ENCODE assay signal across 16 cellular contexts in genomic region chr1:117290855-117291254, GRCh38.
"Had no signal": no experiment of that assay in that cellular context is flagged by ENCODE, and none has a peak within 500 bp of the region (broad histone marks: within the 10 kb centered on the region; RNA-seq: fewer than 3 reads in every experiment).

No MANE protein-coding gene starts in this region.

- H3K36me3 Mint-ChIP-seq: activated naive CD4-positive, alpha-beta T cell treated with anti-CD3 and anti-CD28 coated beads, Interleukin-2, amount 50 U/mL, for 24 hours; natural killer cell had no signal

- H3K4me2 ChIP-seq: smooth muscle cell had no signal

- H3K4me1 Mint-ChIP-seq: activated B cell treated with CpG ODN at 0.5 μM for 24 hours; activated naive CD4-positive, alpha-beta T cell treated with anti-CD3 and anti-CD28 coated beads, Interleukin-2, amount 50 U/mL, for 24 hours; natural killer cell had no signal

- H3K27ac Mint-ChIP-seq: activated B cell treated with CpG ODN at 0.5 μM for 24 hours; activated naive CD4-positive, alpha-beta T cell treated with anti-CD3 and anti-CD28 coated beads, Interleukin-2, amount 50 U/mL, for 24 hours; natural killer cell had no signal

- ATAC-seq: left colon, mucosa of descending colon, natural killer cell had no signal

- H3K27ac ChIP-seq: brain microvascular endothelial cell, right atrium auricular region, thyroid gland, vagina had no signal

- H3K27me3 ChIP-seq: brain microvascular endothelial cell, right atrium auricular region, thyroid gland, vagina had no signal

- H3K4me3 ChIP-seq: mucosa of descending colon, right atrium auricular region, smooth muscle cell, thyroid gland, vagina had no signal

- H3K4me1 ChIP-seq: right atrium auricular region, thyroid gland, vagina had no signal

- H3K4me3 Mint-ChIP-seq: activated B cell treated with CpG ODN at 0.5 μM for 24 hours; activated naive CD4-positive, alpha-beta T cell treated with anti-CD3 and anti-CD28 coated beads, Interleukin-2, amount 50 U/mL, for 24 hours; natural killer cell had no signal

- H3K27me3 Mint-ChIP-seq: activated naive CD4-positive, alpha-beta T cell treated with anti-CD3 and anti-CD28 coated beads, Interleukin-2, amount 50 U/mL, for 24 hours had no signal

- H3K36me3 ChIP-seq: brain microvascular endothelial cell, right atrium auricular region, thyroid gland, vagina had no signal

- H3K9me3 Mint-ChIP-seq: activated B cell treated with CpG ODN at 0.5 μM for 24 hours; activated naive CD4-positive, alpha-beta T cell treated with anti-CD3 and anti-CD28 coated beads, Interleukin-2, amount 50 U/mL, for 24 hours; natural killer cell had no signal

- H3K9me3 ChIP-seq: mucosa of descending colon, right atrium auricular region, thyroid gland, vagina had no signal

- FAIRE-seq: TTC549 had no signal

- DNase-seq: activated B cell treated with CpG ODN at 0.5 μM for 24 hours; activated CD4-positive, alpha-beta T cell treated with anti-CD3 and anti-CD28 coated beads, Interleukin-2, amount 50 U/mL, for 1 hour; activated T-cell treated with anti-CD3 and anti-CD28 coated beads for 4 hours; amygdala; brain microvascular endothelial cell; left colon; mucosa of descending colon; natural killer cell; posterior cingulate gyrus; T-helper 2 cell; thyroid gland had no signal
